ENCODE assay signal across 19 cellular contexts in genomic region chr19:54612428-54612827, GRCh38. TPM values are rescaled to one million over a fixed set of nuclear protein-coding genes. Genes with fewer than 3 reads are reported as not detected.
DNase-seq lines count a peak whose midpoint lies in the region; ATAC-seq, FAIRE-seq and TF ChIP-seq lines count a peak whose summit lies in the region.
"Had no signal": no experiment of that assay in that cellular context is flagged by ENCODE, and none has a peak within 500 bp of the region (broad histone marks: within the 10 kb centered on the region; RNA-seq: fewer than 3 reads in every experiment).

No MANE protein-coding gene starts in this region.

- H3K9ac ChIP-seq in BLaER1 = no peak overlapping the region

- H3K4me3 ChIP-seq in BLaER1 (no peak overlapping the region), spleen (no peak overlapping the region), osteoblast (ENCODE audit: insufficient read depth, low read length) (no peak overlapping the region)
- no peak overlapping the region for H3K4me3 ChIP-seq in CD8-positive, alpha-beta memory T cell (ENCODE audit: low read length)
- H3K4me3 ChIP-seq: SJSA1 had no signal

- TF ChIP-seq CTCF in activated B cell treated with CpG ODN at 0.5 μM for 24 hours (IDR thresholded peaks at IDR 0.05) (no peak), spleen (IDR thresholded peaks at IDR 0.05 in 8 of 11, conservative IDR thresholded peaks at IDR 0.05 in 3 of 11) (no peak), osteoblast (IDR thresholded peaks at IDR 0.05; ENCODE audit: extremely low read depth, low read depth, low read length) (no peak)

- no peaks in the 10 kb centered on the region for H3K79me2 ChIP-seq in osteoblast (ENCODE audit: insufficient read depth, low read length)

- H3K27me3 ChIP-seq in BLaER1 (no peaks in the 10 kb centered on the region), spleen (replicated peaks in 1 of 7) (no peaks in the 10 kb centered on the region), osteoblast (ENCODE audit: insufficient read depth, low read length) (no peaks in the 10 kb centered on the region)
- peaks cover 4% of the 10 kb centered on the region for H3K27me3 ChIP-seq in CD8-positive, alpha-beta memory T cell (ENCODE audit: insufficient read depth, low read length, poor library complexity, severe bottlenecking)
- H3K27me3 ChIP-seq: SJSA1 had no signal

- peaks cover 72% of the 10 kb centered on the region for H3K4me1 Mint-ChIP-seq in activated B cell treated with CpG ODN at 0.5 μM for 24 hours
- H3K4me1 Mint-ChIP-seq in CD8-positive, alpha-beta memory T cell = peaks cover 0 to 1% (median 0%) of the 10 kb centered on the region in 3 donors

- H3K27ac ChIP-seq in BLaER1 (0 out of 2 replicates have a peak overlapping the region, but pooled peaks have one; percentile 24), spleen (peak overlapping the region in 5 of 8 donors; percentile 7 to 56 (median 47)), osteoblast (ENCODE audit: low read depth, low read length) (no peak overlapping the region)
- H3K27ac ChIP-seq in CD8-positive, alpha-beta memory T cell (ENCODE audit: low read depth, low read length) = no peak overlapping the region
- H3K27ac ChIP-seq: C4-2B, SJSA1 had no signal

- peak overlapping the region; percentile 32 for H3K4me3 Mint-ChIP-seq in activated B cell treated with CpG ODN at 0.5 μM for 24 hours
- H3K4me3 Mint-ChIP-seq in CD8-positive, alpha-beta memory T cell = no peak overlapping the region

- no peaks in the 10 kb centered on the region for H4K20me1 ChIP-seq in BLaER1
- H4K20me1 ChIP-seq in osteoblast (ENCODE audit: insufficient read depth, low read length) = no peaks in the 10 kb centered on the region

- intact Hi-C loops in activated B cell treated with CpG ODN at 0.5 μM for 24 hours (cut with micrococcal nuclease) (no loop called here), spleen (cut with DNase I; ENCODE audit: low total_unique reads) (no loop called here)

- FAIRE-seq in GM19239 (lab: Jason Lieb, UNC) = peak; percentile 53
- FAIRE-seq: A204.1 had no signal

- no peak for DNase-seq in GM19239 (ENCODE audit: insufficient read length, low spot score)
- DNase-seq in activated B cell treated with CpG ODN at 0.5 μM for 24 hours = no peak
- DNase-seq in spleen = no peak
- DNase-seq in osteoblast (ENCODE audit: insufficient read length, low spot score, missing footprints) = no peak
- no peak for DNase-seq in CD8-positive, alpha-beta memory T cell
- DNase-seq: H7, KBM-7, NCI-H1092 treated with DMSO at 0.1 percent for 48 hours, NCI-H1694, NCI-H2107, NCI-H2227 treated with DMSO at 0.1 percent for 48 hours, NCI-H524, OCI-M1, RPMI8226 had no signal

- peaks cover 7% of the 10 kb centered on the region for H3K36me3 Mint-ChIP-seq in activated B cell treated with CpG ODN at 0.5 μM for 24 hours (ENCODE audit: low read depth)
- H3K36me3 Mint-ChIP-seq in CD8-positive, alpha-beta memory T cell = no peaks in the 10 kb centered on the region

- peaks cover 4% of the 10 kb centered on the region for H3K9me3 Mint-ChIP-seq in activated B cell treated with CpG ODN at 0.5 μM for 24 hours
- peaks cover 0 to 6% (median 4%) of the 10 kb centered on the region in 5 donors for H3K9me3 Mint-ChIP-seq in CD8-positive, alpha-beta memory T cell

- H2AFZ ChIP-seq in osteoblast (ENCODE audit: low read length) = no peak overlapping the region

- POLR2A ChIA-PET in activated B cell treated with CpG ODN at 0.5 μM for 24 hours (lab: Charles Lee) = no interaction called here
- POLR2A ChIA-PET in CD8-positive, alpha-beta memory T cell (lab: Charles Lee) = no interaction called here

- no peaks in the 10 kb centered on the region for H3K36me3 ChIP-seq in BLaER1
- H3K36me3 ChIP-seq in spleen = no peaks in the 10 kb centered on the region
- H3K36me3 ChIP-seq in osteoblast (ENCODE audit: insufficient read depth, low read length) = no peaks in the 10 kb centered on the region
- no peaks in the 10 kb centered on the region for H3K36me3 ChIP-seq in CD8-positive, alpha-beta memory T cell (ENCODE audit: insufficient read depth, low read length)
- H3K36me3 ChIP-seq: SJSA1 had no signal

- no peaks in the 10 kb centered on the region for H3K27me3 Mint-ChIP-seq in activated B cell treated with CpG ODN at 0.5 μM for 24 hours
- H3K27me3 Mint-ChIP-seq in CD8-positive, alpha-beta memory T cell = peaks cover 5 to 16% of the 10 kb centered on the region in 2 donors

- H3K4me1 ChIP-seq in BLaER1 (peaks cover 15% of the 10 kb centered on the region), spleen (peaks cover 0 to 58% (median 17%) of the 10 kb centered on the region in 6 donors), osteoblast (ENCODE audit: insufficient read depth, low read length) (no peaks in the 10 kb centered on the region)
- no peaks in the 10 kb centered on the region for H3K4me1 ChIP-seq in CD8-positive, alpha-beta memory T cell (ENCODE audit: insufficient read depth, low read length)
- H3K4me1 ChIP-seq: SJSA1 had no signal

- WGBS in spleen, 5 donors = 76 to 93% (median 88%) methylated on average over 1 of the region's 1 CpG

- CTCF ChIA-PET in activated B cell treated with CpG ODN at 0.5 μM for 24 hours (lab: Charles Lee) = no interaction called here
- CTCF ChIA-PET in CD8-positive, alpha-beta memory T cell (lab: Charles Lee) = no interaction called here

- ATAC-seq in activated B cell treated with CpG ODN at 0.5 μM for 24 hours (ENCODE audit: low read depth) (no peak), GM19455 (IDR thresholded peaks at IDR 0.05; ENCODE audit: unreplicated experiment) (no peak)

- H3K27ac Mint-ChIP-seq in activated B cell treated with CpG ODN at 0.5 μM for 24 hours = peak overlapping the region; percentile 18
- H3K27ac Mint-ChIP-seq in CD8-positive, alpha-beta memory T cell = no peak overlapping the region

- TF ChIP-seq POLR2A in spleen (IDR thresholded peaks at IDR 0.05) = no peak

- peaks cover 47% of the 10 kb centered on the region for H3K9me3 ChIP-seq in BLaER1
- H3K9me3 ChIP-seq in spleen = peaks cover 0 to 20% (median 0%) of the 10 kb centered on the region in 8 donors
- no peaks in the 10 kb centered on the region for H3K9me3 ChIP-seq in osteoblast (ENCODE audit: low read depth, low read length)
- H3K9me3 ChIP-seq in CD8-positive, alpha-beta memory T cell (ENCODE audit: low read length) = no peaks in the 10 kb centered on the region
- H3K9me3 ChIP-seq: SJSA1 had no signal

- H3K4me2 ChIP-seq in BLaER1 (peak overlapping the region; percentile 2; the same call in 1 of the 2 replicates), osteoblast (ENCODE audit: insufficient read depth, low read length) (no peak overlapping the region)

RNA-seq across cellular contexts. Expression of gene LILRB1, which starts 17.9 kb away (rescaled TPM):
- total RNA-seq in activated B cell treated with CpG ODN at 0.5 μM for 24 hours (142 and 171 TPM in 2 replicates), spleen (100 to 1,000 TPM in 6 of 7 donors, 10 to 100 TPM in 1; 66.2 to 249 (median 166) TPM), osteoblast (not detected in 2 replicates)
- 10 to 100 TPM; 23.5 to 56.4 (median 43.0) TPM for polyA plus RNA-seq in spleen
- 1 to 10 TPM; 1.0 to 1.3 TPM for total RNA-seq in CD8-positive, alpha-beta memory T cell
- polyA plus RNA-seq in CD8-positive, alpha-beta memory T cell = 3.9 TPM
- total RNA-seq: H7, SJSA1 had no signal

RNA-seq across cellular contexts. Expression of gene LILRA1, which starts 19.0 kb away (rescaled TPM):
- 0.11 and 0.15 TPM in 2 replicates for total RNA-seq in activated B cell treated with CpG ODN at 0.5 μM for 24 hours
- 10 to 100 TPM; 34.4 to 65.0 (median 37.2) TPM for total RNA-seq in spleen
- 10 to 100 TPM in 1 of 3 donors, 1 to 10 TPM in 2; 3.4 to 17.2 (median 8.0) TPM for polyA plus RNA-seq in spleen
- total RNA-seq in osteoblast = not detected in 2 replicates
- not detected for total RNA-seq in CD8-positive, alpha-beta memory T cell
- polyA plus RNA-seq in CD8-positive, alpha-beta memory T cell = not detected
- total RNA-seq: H7, SJSA1 had no signal

RNA-seq across cellular contexts. Expression of gene LILRA2, which starts 38.8 kb away (rescaled TPM):
- total RNA-seq in activated B cell treated with CpG ODN at 0.5 μM for 24 hours (0.22 TPM in 1 of 2 replicates, not detected in the other), spleen (10 to 100 TPM; 39.2 to 77.8 (median 54.0) TPM), osteoblast (not detected in 2 replicates)
- 10 to 100 TPM in 2 of 3 donors, 1 to 10 TPM in 1; 7.2 to 28.2 (median 12.6) TPM for polyA plus RNA-seq in spleen
- not detected for total RNA-seq in CD8-positive, alpha-beta memory T cell
- not detected for polyA plus RNA-seq in CD8-positive, alpha-beta memory T cell
- total RNA-seq: H7, SJSA1 had no signal

RNA-seq across cellular contexts. Expression of gene LILRB4, which starts 50.4 kb away (rescaled TPM):
- 0.76 and 1.4 TPM in 2 replicates for total RNA-seq in activated B cell treated with CpG ODN at 0.5 μM for 24 hours
- total RNA-seq in spleen = 10 to 100 TPM; 16.4 to 40.3 (median 33.4) TPM
- 10 to 100 TPM; 11.2 to 16.6 (median 12.0) TPM for polyA plus RNA-seq in spleen
- total RNA-seq in osteoblast = under 0.01 TPM in 1 of 2 replicates, not detected in the other
- total RNA-seq in CD8-positive, alpha-beta memory T cell = under 1 TPM; 0.44 to 0.69 TPM
- not detected for polyA plus RNA-seq in CD8-positive, alpha-beta memory T cell
- total RNA-seq: H7, SJSA1 had no signal

Comparison
In these comparisons a context has a peak if more than half of its experiments do, and no peak if none do; other contexts are left out.
1. H3K27ac ChIP-seq: peak in BLaER1 (single experiment) and spleen (5 of 8); none in osteoblast (single experiment) and CD8-positive, alpha-beta memory T cell (single experiment).
2. RNA of gene LILRB1, which starts 17.9 kb away (total RNA-seq): 142 to 171 TPM in activated B cell treated with CpG ODN at 0.5 μM for 24 hours and 66.2 to 249 TPM in spleen; 1.0 to 1.3 TPM in CD8-positive, alpha-beta memory T cell and not detected in osteoblast; every median in the first group is over 10 times any median in the second.
3. RNA of gene LILRA1, which starts 19.0 kb away (total RNA-seq): 34.4 to 65.0 TPM in spleen; 0.11 to 0.15 TPM in activated B cell treated with CpG ODN at 0.5 μM for 24 hours, not detected in CD8-positive, alpha-beta memory T cell and not detected in osteoblast; every median in the first group is over 10 times any median in the second.
4. RNA of gene LILRA2, which starts 38.8 kb away (total RNA-seq): 39.2 to 77.8 TPM in spleen; not detected in CD8-positive, alpha-beta memory T cell, 0.22 TPM in activated B cell treated with CpG ODN at 0.5 μM for 24 hours and not detected in osteoblast; every median in the first group is over 10 times any median in the second.